In genomic region chr16:8669481-8669880, GRCh38 we compare ENCODE assay signal across 24 cellular contexts.
"Had no signal": no experiment of that assay in that cellular context is flagged by ENCODE, and none has a peak within 500 bp of the region (broad histone marks: within the 10 kb centered on the region; RNA-seq: fewer than 3 reads in every experiment).

No MANE protein-coding gene starts in this region.

- H3K9me3 ChIP-seq: colonic mucosa, esophagus muscularis mucosa, esophagus squamous epithelium, gastrocnemius medialis, gastroesophageal sphincter, heart left ventricle, heart right ventricle had no signal

- H3K36me3 ChIP-seq: colonic mucosa, gastrocnemius medialis had no signal

- H3K27ac ChIP-seq: colonic mucosa, coronary artery, dorsolateral prefrontal cortex, epithelial cell of prostate, esophagus muscularis mucosa, esophagus squamous epithelium, foreskin keratinocyte, gastrocnemius medialis, gastroesophageal sphincter, heart left ventricle, heart right ventricle had no signal

- H3K9me3 Mint-ChIP-seq: dendritic cell treated with granulocyte-macrophage colony-stimulating factor and Interleukin-4, amounts not matched to agents 40 ng/mL and 50 ng/mL, for 4 days; effector memory CD8-positive, alpha-beta T cell; endodermal cell had no signal

- H3K27me3 ChIP-seq: colonic mucosa, dorsolateral prefrontal cortex, esophagus muscularis mucosa, esophagus squamous epithelium, foreskin keratinocyte, gastrocnemius medialis, gastroesophageal sphincter, heart left ventricle, heart right ventricle had no signal

- H3K27ac Mint-ChIP-seq: dendritic cell treated with granulocyte-macrophage colony-stimulating factor and Interleukin-4, amounts not matched to agents 40 ng/mL and 50 ng/mL, for 4 days; effector memory CD8-positive, alpha-beta T cell; endodermal cell had no signal

- H3K4me3 Mint-ChIP-seq: dendritic cell treated with granulocyte-macrophage colony-stimulating factor and Interleukin-4, amounts not matched to agents 40 ng/mL and 50 ng/mL, for 4 days; effector memory CD8-positive, alpha-beta T cell; endodermal cell had no signal

- H3K27me3 Mint-ChIP-seq: dendritic cell treated with granulocyte-macrophage colony-stimulating factor and Interleukin-4, amounts not matched to agents 40 ng/mL and 50 ng/mL, for 4 days; effector memory CD8-positive, alpha-beta T cell had no signal

- H3K4me1 ChIP-seq: colonic mucosa, foreskin keratinocyte, gastrocnemius medialis had no signal

- H3K4me3 ChIP-seq: colonic mucosa, coronary artery, dorsolateral prefrontal cortex, esophagus muscularis mucosa, esophagus squamous epithelium, gastrocnemius medialis, gastroesophageal sphincter, heart left ventricle, heart right ventricle had no signal

- DNase-seq: colonic mucosa; cortex of kidney; dermis blood vessel endothelial cell; dorsolateral prefrontal cortex; effector CD4-positive, alpha-beta T cell; effector CD8-positive, alpha-beta T cell; effector memory CD4-positive, alpha-beta T cell; effector memory CD8-positive, alpha-beta T cell; endodermal cell; erythroblast; esophagus squamous epithelium; foreskin fibroblast; foreskin keratinocyte; foreskin melanocyte; gastrocnemius medialis; glutamatergic neuron; head of caudate nucleus; heart left ventricle; heart right ventricle had no signal
